In genomic region chr2:194705398-194705797, GRCh38 we compare ENCODE assay signal across 23 cellular contexts.
A peak's percentile ranks its signal among the peaks of the same experiment; 100 is the strongest.
DNase-seq lines count a peak whose midpoint lies in the region; ATAC-seq, FAIRE-seq and TF ChIP-seq lines count a peak whose summit lies in the region.
"Had no signal": no experiment of that assay in that cellular context is flagged by ENCODE, and none has a peak within 500 bp of the region (broad histone marks: within the 10 kb centered on the region; RNA-seq: fewer than 3 reads in every experiment).

No MANE protein-coding gene starts in this region.

- no peak for TF ChIP-seq CTCF in GM12878 (IDR thresholded peaks at IDR 0.05 in 2 of 3, conservative IDR thresholded peaks at IDR 0.05 in 1 of 3; ENCODE audit: control insufficient read depth in 2 of 3, extremely low read depth in 1 of 3, insufficient read depth in 1 of 3, low read depth in 3 of 3, low read length in 3 of 3)

- intact Hi-C loops in GM12878 (cut with micrococcal nuclease; ENCODE audit: unreplicated experiment) = no loop called here
- intact Hi-C loops in left cardiac atrium (cut with DNase I) = no loop called here

- no peak overlapping the region for H3K4me2 ChIP-seq in GM12878 (ENCODE audit: control insufficient read depth, insufficient read depth)
- H3K4me2 ChIP-seq: GM23338, SK-N-SH had no signal

- no peak for TF ChIP-seq POLR2A in GM12878 (IDR thresholded peaks at IDR 0.05; ENCODE audit: low read depth, low read length)

- no peak for FAIRE-seq in GM12878 (lab: Jason Lieb, UNC)

- H3K79me2 ChIP-seq in GM12878 (ENCODE audit: control insufficient read depth, insufficient read depth, low read length) = no peaks in the 10 kb centered on the region

- H4K20me1 ChIP-seq in GM12878 (ENCODE audit: control insufficient read depth, insufficient read depth) = no peaks in the 10 kb centered on the region

- DNase-seq in GM12878 (ENCODE audit: low read depth, low spot score) (no peak), left cardiac atrium (no peak), amniotic stem cell (lab: John Stamatoyannopoulos, UW) (no peak)
- DNase-seq in activated CD4-positive, alpha-beta T cell treated with anti-CD3 and anti-CD28 coated beads, Interleukin-2, amount 50 U/mL, for 48 hours = no peak
- DNase-seq: C1 segment of cervical spinal cord; CD8-positive, alpha-beta memory T cell; HCEC 1CT; KG1; NCI-H1105 treated with DMSO at 0.1 percent for 48 hours; NCI-H187; NCI-H2107; NCI-H2227 treated with DMSO at 0.1 percent for 48 hours; NCI-H510A treated with DMSO at 0.1 percent for 48 hours; NCI-H774; PC-3; RPMI8226; SHP77 treated with DMSO at 0.1 percent for 48 hours; SK-N-SH; T-cell had no signal

- WGBS in GM12878 (ENCODE audit: insufficient coverage, insufficient replicate concordance, low lambda C conversion rate, missing lambda C conversion rate) = 3% methylated on average over 2 of the region's 2 CpGs

- no peak overlapping the region for H3K4me3 ChIP-seq in GM12878
- H3K4me3 ChIP-seq: GM23338 had no signal

- TF ChIP-seq EP300 in GM12878 (IDR thresholded peaks at IDR 0.05; ENCODE audit: borderline replicate concordance in 1 of 2, control insufficient read depth in 1 of 2, low read depth in 2 of 2, low read length in 2 of 2) = no peak

- no peak overlapping the region for H3K27ac ChIP-seq in GM12878 (ENCODE audit: control insufficient read depth, insufficient read depth)

- CTCF ChIA-PET in GM12878 (lab: Yijun Ruan, JAX) = no interaction called here

- no peaks in the 10 kb centered on the region; a peak in 1 of 4 replicates for H3K27me3 ChIP-seq in GM12878 (replicated peaks in 1 of 2; ENCODE audit: control insufficient read depth in 2 of 2, insufficient read depth in 2 of 2, low read length in 1 of 2)

- no peaks in the 10 kb centered on the region for H3K9me3 ChIP-seq in GM12878 (replicated peaks; ENCODE audit: control insufficient read depth, insufficient read depth, low read length)
- H3K9me3 ChIP-seq: SK-N-SH had no signal

- no peak for TF ChIP-seq RAD21 in GM12878 (IDR thresholded peaks at IDR 0.05; ENCODE audit: insufficient read depth, low read depth, low read length)

- H2AFZ ChIP-seq in GM12878 (ENCODE audit: control insufficient read depth, low read depth, low read length) = no peak overlapping the region
- H2AFZ ChIP-seq: GM23338 had no signal

- H3K4me1 ChIP-seq in GM12878 (ENCODE audit: control insufficient read depth, insufficient read depth, low read length) = no peaks in the 10 kb centered on the region

- H3K36me3 ChIP-seq in GM12878 (ENCODE audit: control insufficient read depth in 2 of 2, insufficient read depth in 2 of 2, low read length in 1 of 2) = no peaks in the 10 kb centered on the region

- ATAC-seq in GM18867 (IDR thresholded peaks at IDR 0.05; ENCODE audit: unreplicated experiment) (peak; percentile 65), GM21390 (IDR thresholded peaks at IDR 0.05; ENCODE audit: unreplicated experiment) (peak; percentile 52), HG02885 (IDR thresholded peaks at IDR 0.05; ENCODE audit: poor library complexity, unreplicated experiment) (peak; percentile 67), GM12878 (peak; percentile 78), left cardiac atrium (no peak)
- ATAC-seq: GM23338, T-cell had no signal

- SMC1A ChIA-PET in GM12878 (lab: Charles Lee; ENCODE audit: uncharacterized antibody, unreplicated experiment) = no interaction called here

- POLR2A ChIA-PET in GM12878 (lab: Charles Lee) = no interaction called here

- RAD21 ChIA-PET in GM12878 (lab: Charles Lee; ENCODE audit: unreplicated experiment) = no interaction called here

- in situ Hi-C loops in GM12878 (cut with MboI) = no loop called here

- BruUV-seq in GM12878 (replicated peaks; lab: Mats Ljungman, UMichigan) = no TSS peak

- H3K9ac ChIP-seq in GM12878 (ENCODE audit: control insufficient read depth, insufficient read depth, low read length) = no peak overlapping the region
- H3K9ac ChIP-seq: SK-N-SH had no signal

TF ChIP-seq in GM12878, 131 proteins besides CTCF, POLR2A, EP300 and RAD21:
- TF ChIP-seq STAT3 (IDR thresholded peaks at IDR 0.05; ENCODE audit: low read depth, low read length) (no peak), JUNB (IDR thresholded peaks at IDR 0.05) (peak; percentile 53), MTA2 (IDR thresholded peaks at IDR 0.05; ENCODE audit: low read depth) (no peak), NR2F1 (conservative IDR thresholded peaks at IDR 0.05) (no peak), HDGF (IDR thresholded peaks at IDR 0.05) (no peak), BACH1 (IDR thresholded peaks at IDR 0.05; ENCODE audit: borderline replicate concordance) (no peak), SREBF2 (IDR thresholded peaks at IDR 0.05; ENCODE audit: low read length) (no peak), TAF1 (IDR thresholded peaks at IDR 0.05; ENCODE audit: borderline replicate concordance, low read depth, low read length) (no peak), NR2C2 (IDR thresholded peaks at IDR 0.05; ENCODE audit: borderline replicate concordance, control insufficient read depth, insufficient read length, low read depth) (no peak), SRF (IDR thresholded peaks at IDR 0.05; ENCODE audit: low read depth in 2 of 2, low read length in 2 of 2) (no peak), RBBP5 (conservative IDR thresholded peaks at IDR 0.05) (no peak), FOS (IDR thresholded peaks at IDR 0.05; ENCODE audit: borderline replicate concordance, extremely low read depth, insufficient read length) (no peak), NRF1 (conservative IDR thresholded peaks at IDR 0.05; ENCODE audit: low read depth, low read length) (no peak), NFIC (IDR thresholded peaks at IDR 0.05; ENCODE audit: low read depth, low read length) (no peak), DPF2 (IDR thresholded peaks at IDR 0.05) (no peak), ASH2L (IDR thresholded peaks at IDR 0.05; ENCODE audit: borderline replicate concordance, low read depth) (no peak), IRF4 (IDR thresholded peaks at IDR 0.05; ENCODE audit: low read depth, low read length) (0 out of 2 replicates have a peak, but pooled peaks have one; percentile 14), BHLHE40 (IDR thresholded peaks at IDR 0.05; ENCODE audit: borderline replicate concordance in 1 of 2, low read depth in 2 of 2, low read length in 1 of 2) (no peak), ESRRA (IDR thresholded peaks at IDR 0.05; ENCODE audit: low read length) (no peak), BCL11A (IDR thresholded peaks at IDR 0.05; ENCODE audit: low read depth, low read length) (no peak), ZNF622 (IDR thresholded peaks at IDR 0.05) (no peak), RUNX3 (IDR thresholded peaks at IDR 0.05; ENCODE audit: low read length) (peak; percentile 33; the same call in 1 of the 2 replicates), RELA (IDR thresholded peaks at IDR 0.05; ENCODE audit: borderline replicate concordance, partially characterized antibody) (no peak)
- TF ChIP-seq, protein P1, sequence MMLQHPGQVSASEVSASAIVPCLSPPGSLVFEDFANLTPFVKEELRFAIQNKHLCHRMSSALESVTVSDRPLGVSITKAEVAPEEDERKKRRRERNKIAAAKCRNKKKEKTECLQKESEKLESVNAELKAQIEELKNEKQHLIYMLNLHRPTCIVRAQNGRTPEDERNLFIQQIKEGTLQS (IDR thresholded peaks at IDR 0.05; ENCODE audit: borderline replicate concordance, extremely low read depth, low read depth, low read length) = no peak
- TF ChIP-seq, protein P2, sequence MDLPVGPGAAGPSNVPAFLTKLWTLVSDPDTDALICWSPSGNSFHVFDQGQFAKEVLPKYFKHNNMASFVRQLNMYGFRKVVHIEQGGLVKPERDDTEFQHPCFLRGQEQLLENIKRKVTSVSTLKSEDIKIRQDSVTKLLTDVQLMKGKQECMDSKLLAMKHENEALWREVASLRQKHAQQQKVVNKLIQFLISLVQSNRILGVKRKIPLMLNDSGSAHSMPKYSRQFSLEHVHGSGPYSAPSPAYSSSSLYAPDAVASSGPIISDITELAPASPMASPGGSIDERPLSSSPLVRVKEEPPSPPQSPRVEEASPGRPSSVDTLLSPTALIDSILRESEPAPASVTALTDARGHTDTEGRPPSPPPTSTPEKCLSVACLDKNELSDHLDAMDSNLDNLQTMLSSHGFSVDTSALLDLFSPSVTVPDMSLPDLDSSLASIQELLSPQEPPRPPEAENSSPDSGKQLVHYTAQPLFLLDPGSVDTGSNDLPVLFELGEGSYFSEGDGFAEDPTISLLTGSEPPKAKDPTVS (IDR thresholded peaks at IDR 0.05; ENCODE audit: low read depth, low read length) = no peak

Comparison
In these comparisons a context has a peak if more than half of its experiments do, and no peak if none do; other contexts are left out.
1. ATAC-seq: peak in GM18867 (single experiment), GM21390 (single experiment), HG02885 (single experiment) and GM12878 (single experiment); none in left cardiac atrium (0 of 2).